ENCODE assay signal across 1 cellular context in genomic region chr15:65385868-65386253, GRCh38.
TF ChIP-seq lines count a peak whose summit lies in the region.

No MANE protein-coding gene starts in this region.

TF ChIP-seq in GM23338, 12 proteins besides CTCF, POLR2A, EP300 and RAD21 (continued from another document):
- TF ChIP-seq ZNF462 (CRISPR knock-in tag; IDR thresholded peaks at IDR 0.05) (no peak), JUNB (IDR thresholded peaks at IDR 0.05; ENCODE audit: unreplicated experiment) (no peak), POLR2AphosphoS5 (IDR thresholded peaks at IDR 0.05; ENCODE audit: low read depth) (no peak)
TF ChIP-seq in GM23338: peak in this region for 0.
